In genomic region chr7:43872401-43873165, GRCh38 we compare ENCODE assay signal across 9 cellular contexts. TPM values are rescaled to one million over a fixed set of nuclear protein-coding genes. Genes with fewer than 3 reads are reported as not detected.
DNase-seq lines count a peak whose midpoint lies in the region; ATAC-seq and TF ChIP-seq lines count a peak whose summit lies in the region.
"Had no signal": no experiment of that assay in that cellular context is flagged by ENCODE, and none has a peak within 500 bp of the region (broad histone marks: within the 10 kb centered on the region; RNA-seq: fewer than 3 reads in every experiment).

No MANE protein-coding gene starts in this region.

- DNase-seq in Caco-2 (no peak), SJSA1 (ENCODE audit: low read depth in 1 of 2, low spot score in 2 of 2) (peak; percentile 34 to 59), fibroblast of the aortic adventitia (ENCODE audit: low read depth) (peak; percentile 90), putamen (ENCODE audit: low spot score) (peak; percentile 50), OCI-M2 (lab: John Stamatoyannopoulos, UW; ENCODE audit: unreplicated experiment) (no peak), AML-193 (lab: John Stamatoyannopoulos, UW) (no peak)
- DNase-seq in effector memory CD8-positive, alpha-beta T cell: no peak
- DNase-seq: activated gamma-delta T cell treated with Interleukin-2 at 50 U/mL for 16 hours had no signal

- H3K4me3 ChIP-seq in Caco-2 (ENCODE audit: low read depth, low read length) (no peak overlapping the region), SJSA1 (no peak overlapping the region), fibroblast of the aortic adventitia (ENCODE audit: low read depth, low read length) (peak overlapping the region; percentile 11)

- H3K4me3 Mint-ChIP-seq in Caco-2 (ENCODE audit: unreplicated experiment): no peak overlapping the region
- no peak overlapping the region for H3K4me3 Mint-ChIP-seq in effector memory CD8-positive, alpha-beta T cell

- H3K27ac Mint-ChIP-seq in Caco-2 (ENCODE audit: unreplicated experiment): peak overlapping the region; percentile 65
- H3K27ac Mint-ChIP-seq in effector memory CD8-positive, alpha-beta T cell: no peak overlapping the region

- no peaks in the 10 kb centered on the region for H3K27me3 ChIP-seq in Caco-2 (replicated peaks; ENCODE audit: control insufficient read depth, insufficient read depth, low read length)
- H3K27me3 ChIP-seq in SJSA1 (replicated peaks): no peaks in the 10 kb centered on the region

- BruUV-seq in Caco-2 (replicated peaks; lab: Mats Ljungman, UMichigan): no TSS peak

- H3K9me3 Mint-ChIP-seq in Caco-2 (ENCODE audit: unreplicated experiment): no peaks in the 10 kb centered on the region
- H3K9me3 Mint-ChIP-seq in effector memory CD8-positive, alpha-beta T cell: no peaks in the 10 kb centered on the region

- POLR2A ChIA-PET in Caco-2 (lab: Charles Lee): no interaction called here

- H3K27me3 Mint-ChIP-seq in Caco-2 (ENCODE audit: insufficient read depth, unreplicated experiment): no peaks in the 10 kb centered on the region
- no peaks in the 10 kb centered on the region for H3K27me3 Mint-ChIP-seq in effector memory CD8-positive, alpha-beta T cell

- CTCF ChIA-PET in Caco-2 (lab: Charles Lee): no interaction called here

- H3K36me3 Mint-ChIP-seq in Caco-2 (ENCODE audit: insufficient read depth, unreplicated experiment): peaks cover 44% of the 10 kb centered on the region
- H3K36me3 Mint-ChIP-seq in effector memory CD8-positive, alpha-beta T cell (ENCODE audit: insufficient read depth): peaks cover 19% of the 10 kb centered on the region

- peaks cover 21% of the 10 kb centered on the region for H3K4me1 Mint-ChIP-seq in Caco-2 (ENCODE audit: low read depth, unreplicated experiment)
- peaks cover 18 to 22% of the 10 kb centered on the region in 2 donors for H3K4me1 Mint-ChIP-seq in effector memory CD8-positive, alpha-beta T cell (ENCODE audit: low read depth in 2 of 2)

- H3K27ac ChIP-seq in SJSA1: peak overlapping the region; percentile 30; the same call in 1 of the 2 replicates

- intact Hi-C loops in Caco-2 (cut with micrococcal nuclease; ENCODE audit: unreplicated experiment): loop anchor here (5.0 kb wide), 1 partner anchor 80 kb away; no protein-coding TSS in a partner anchor

- TF ChIP-seq CTCF in Caco-2 (IDR thresholded peaks at IDR 0.05; ENCODE audit: insufficient read depth in 1 of 2, low read depth in 1 of 2, low read length in 1 of 2, severe bottlenecking in 1 of 2, unreplicated experiment in 1 of 2): no peak
- TF ChIP-seq CTCF in fibroblast of the aortic adventitia (IDR thresholded peaks at IDR 0.05; ENCODE audit: insufficient read depth, low read length): no peak

- H3K36me3 ChIP-seq in Caco-2 (ENCODE audit: control insufficient read depth, insufficient read depth, low read length): peaks cover 3% of the 10 kb centered on the region
- H3K36me3 ChIP-seq in SJSA1: peaks cover 32% of the 10 kb centered on the region

- H3K4me1 ChIP-seq in Caco-2 (peaks cover 13% of the 10 kb centered on the region), SJSA1 (replicated peaks) (peaks cover 43% of the 10 kb centered on the region)

- ATAC-seq in GM21528 (IDR thresholded peaks at IDR 0.05; ENCODE audit: low FRiP score, unreplicated experiment): no peak
- no peak for ATAC-seq in effector memory CD8-positive, alpha-beta T cell (replicated peaks)

- H3K9me3 ChIP-seq in Caco-2 (no peaks in the 10 kb centered on the region), SJSA1 (replicated peaks) (no peaks in the 10 kb centered on the region)

RNA-seq across cellular contexts. Expression of gene MRPS24, which starts 3.3 kb away (rescaled TPM):
- total RNA-seq in Caco-2 (2022) (143 and 150 TPM in 2 replicates), fibroblast of the aortic adventitia (ENCODE audit: low replicate concordance) (82.1 and 137 TPM in 2 replicates)
- 146 and 224 TPM in 2 replicates for total RNA-seq in SJSA1 (2014; rRNA removed; shearing (Covaris generic))

RNA-seq across cellular contexts. Expression of gene URGCP, which starts 33.8 kb away (rescaled TPM):
- total RNA-seq in Caco-2 (2022): 35.2 and 36.0 TPM in 2 replicates
- total RNA-seq in SJSA1 (2014; rRNA removed; shearing (Covaris generic)): 20.4 and 25.4 TPM in 2 replicates
- total RNA-seq in fibroblast of the aortic adventitia (ENCODE audit: low replicate concordance): 10.1 and 24.7 TPM in 2 replicates

RNA-seq across cellular contexts. Expression of gene UBE2D4, which starts 53.7 kb away (rescaled TPM):
- total RNA-seq in Caco-2 (2022) (12.7 and 15.4 TPM in 2 replicates), fibroblast of the aortic adventitia (ENCODE audit: low replicate concordance) (12.0 and 32.3 TPM in 2 replicates)
- total RNA-seq in SJSA1 (2014; rRNA removed; shearing (Covaris generic)): 12.1 and 13.0 TPM in 2 replicates

Comparison
In these comparisons a context has a peak if more than half of its experiments do, and no peak if none do; other contexts are left out.
1. DNase-seq: peak in SJSA1 (2 of 2), fibroblast of the aortic adventitia (single experiment) and putamen (single experiment); none in Caco-2 (0 of 2), OCI-M2 (single experiment), effector memory CD8-positive, alpha-beta T cell (0 of 3) and AML-193 (0 of 2).